Comparison of ENCODE assay signal across 13 cellular contexts in genomic region chr9:9920425-9920824, GRCh38.
A peak's percentile ranks its signal among the peaks of the same experiment; 100 is the strongest.
DNase-seq lines count a peak whose midpoint lies in the region; ATAC-seq and TF ChIP-seq lines count a peak whose summit lies in the region.
"Had no signal": no experiment of that assay in that cellular context is flagged by ENCODE, and none has a peak within 500 bp of the region (broad histone marks: within the 10 kb centered on the region; RNA-seq: fewer than 3 reads in every experiment).

No MANE protein-coding gene starts in this region.

- H3K4me1 ChIP-seq in DOHH2 (ENCODE audit: control insufficient read depth, low read length) (no peaks in the 10 kb centered on the region), mesendoderm (ENCODE audit: control insufficient read depth, low read depth, low read length) (no peaks in the 10 kb centered on the region)
- H3K4me1 ChIP-seq: BE2C, SJSA1, upper lobe of right lung had no signal

- no peak overlapping the region for H2BK120ac ChIP-seq in mesendoderm (ENCODE audit: low read depth, low read length)

- no peak overlapping the region for H3K56ac ChIP-seq in mesendoderm (ENCODE audit: low read length)

- TF ChIP-seq CTCF in DOHH2 (IDR thresholded peaks at IDR 0.05; ENCODE audit: low read depth, low read length, poor library complexity, severe bottlenecking) (peak; percentile 39), WTC11 (IDR thresholded peaks at IDR 0.05) (0 out of 2 replicates have a peak, but pooled peaks have one; percentile 26), CD14-positive monocyte (IDR thresholded peaks at IDR 0.05) (no peak)

- whole genome bisulfite sequencing in mesendoderm (ENCODE audit: extremely low coverage, insufficient coverage, low lambda C conversion rate) = no CpG with 5 or more reads among the region's 3 CpGs

- no peaks in the 10 kb centered on the region for H3K79me2 ChIP-seq in DOHH2 (ENCODE audit: control insufficient read depth, low read length)
- no peaks in the 10 kb centered on the region for H3K79me2 ChIP-seq in mesendoderm (ENCODE audit: control insufficient read depth, insufficient read depth, low read length)

- H3K23ac ChIP-seq in mesendoderm (ENCODE audit: low read length) = no peak overlapping the region

- H4K8ac ChIP-seq in mesendoderm (ENCODE audit: low read depth, low read length) = no peak overlapping the region

- H4K5ac ChIP-seq in mesendoderm (ENCODE audit: low read length) = no peak overlapping the region

- H3K9me2 ChIP-seq in DOHH2 (replicated peaks; ENCODE audit: control insufficient read depth, low read length) = no peaks in the 10 kb centered on the region

- H3K4me2 ChIP-seq in DOHH2 (ENCODE audit: low read length) (no peak overlapping the region), mesendoderm (ENCODE audit: low read length) (no peak overlapping the region)

- H4K20me1 ChIP-seq in DOHH2 (ENCODE audit: control insufficient read depth, insufficient read depth, low read depth, low read length) = no peaks in the 10 kb centered on the region

- no peaks in the 10 kb centered on the region for H3K79me1 ChIP-seq in mesendoderm (ENCODE audit: low read length)

- H3K4me3 Mint-ChIP-seq in WTC11 = no peak overlapping the region
- H3K4me3 Mint-ChIP-seq in CD14-positive monocyte = no peak overlapping the region

- peaks cover 3% of the 10 kb centered on the region; the same call in 1 of the 2 replicates for H3K36me3 Mint-ChIP-seq in WTC11
- H3K36me3 Mint-ChIP-seq in CD14-positive monocyte = no peaks in the 10 kb centered on the region

- H2AK5ac ChIP-seq in mesendoderm (ENCODE audit: low read length) = no peak overlapping the region

- H3K27me3 Mint-ChIP-seq in WTC11 (ENCODE audit: low read depth) (no peaks in the 10 kb centered on the region), CD14-positive monocyte (ENCODE audit: low read depth in 3 of 3) (peaks cover 0 to 2% (median 2%) of the 10 kb centered on the region in 3 donors)

- no peak overlapping the region for H2BK5ac ChIP-seq in mesendoderm (ENCODE audit: low read length)

- H3K9me3 ChIP-seq in DOHH2 (ENCODE audit: control insufficient read depth, insufficient read depth, low read length) = no peaks in the 10 kb centered on the region
- H3K9me3 ChIP-seq: BE2C, SJSA1, upper lobe of right lung had no signal

- no peak overlapping the region for H3K4me3 ChIP-seq in DOHH2 (ENCODE audit: low read length)
- no peak overlapping the region for H3K4me3 ChIP-seq in mesendoderm (ENCODE audit: low read length)
- H3K4me3 ChIP-seq: SJSA1, upper lobe of right lung had no signal

- CTCF ChIA-PET in WTC11 (lab: Charles Lee) = interaction anchor here (1.0 to 3.6 kb wide), 9 partner anchors 10 to 542 kb away, joined by 3 to 35 read pairs (median 4); no protein-coding TSS in a partner anchor

- H3K4me1 Mint-ChIP-seq in WTC11 (peaks cover 10% of the 10 kb centered on the region), CD14-positive monocyte (peaks cover 6% of the 10 kb centered on the region)

- peaks cover 14% of the 10 kb centered on the region for H3K9me3 Mint-ChIP-seq in WTC11
- H3K9me3 Mint-ChIP-seq in CD14-positive monocyte = peaks cover 0 to 7% (median 4%) of the 10 kb centered on the region in 7 donors

- no peak overlapping the region for H2BK15ac ChIP-seq in mesendoderm (replicated peaks; ENCODE audit: low read depth)

- H3K4ac ChIP-seq in mesendoderm (ENCODE audit: low read depth, low read length) = no peak overlapping the region

- H3K27me3 ChIP-seq in DOHH2 (ENCODE audit: control insufficient read depth, low read length) = no peaks in the 10 kb centered on the region
- no peaks in the 10 kb centered on the region for H3K27me3 ChIP-seq in mesendoderm (ENCODE audit: insufficient read depth, low read length, poor library complexity)
- H3K27me3 ChIP-seq: BE2C, SJSA1, upper lobe of right lung had no signal

- no peak overlapping the region for H3K9ac ChIP-seq in mesendoderm (ENCODE audit: low read length)

- no peak overlapping the region for H3K18ac ChIP-seq in mesendoderm (ENCODE audit: low read length)

- H3K36me3 ChIP-seq in DOHH2 (ENCODE audit: control insufficient read depth, low read length) = no peaks in the 10 kb centered on the region
- no peaks in the 10 kb centered on the region for H3K36me3 ChIP-seq in mesendoderm (ENCODE audit: control insufficient read depth, insufficient read depth, low read length)
- H3K36me3 ChIP-seq: BE2C, SJSA1, upper lobe of right lung had no signal

- H3K27ac ChIP-seq in DOHH2 (ENCODE audit: low read depth, low read length) (no peak overlapping the region), mesendoderm (ENCODE audit: low read depth, low read length) (no peak overlapping the region)
- H3K27ac ChIP-seq: SJSA1, upper lobe of right lung had no signal

- intact Hi-C loops in CD14-positive monocyte (cut with micrococcal nuclease) = no loop called here

- peak; percentile 27 for DNase-seq in NAMALWA (ENCODE audit: low spot score)
- DNase-seq in WTC11 (ENCODE audit: low spot score) = no peak
- peak; percentile 42 for DNase-seq in mesendoderm
- DNase-seq in CD14-positive monocyte (ENCODE audit: low spot score) = no peak
- no peak for DNase-seq in amniotic stem cell (lab: John Stamatoyannopoulos, UW)
- no peak for DNase-seq in NCI-H2196 (lab: John Stamatoyannopoulos, UW; ENCODE audit: unreplicated experiment)
- DNase-seq: BE2C; EL; stimulated activated CD4-positive, alpha-beta T cell treated with anti-CD3 and anti-CD28 coated beads, Interleukin-1b, Interleukin-23, amount 100 ng/mL, for 48 hours; upper lobe of right lung had no signal

- no peak overlapping the region for H3K27ac Mint-ChIP-seq in WTC11
- H3K27ac Mint-ChIP-seq in CD14-positive monocyte = no peak overlapping the region

- ATAC-seq in WTC11 = peak; percentile 90
- ATAC-seq in GM19455 (IDR thresholded peaks at IDR 0.05; ENCODE audit: unreplicated experiment) = no peak
- ATAC-seq: upper lobe of right lung had no signal

- POLR2A ChIA-PET in WTC11 (lab: Charles Lee) = no interaction called here

- 0 out of 2 replicates have a peak, but pooled peaks cover 2% of the 10 kb centered on the region for H3F3A ChIP-seq in DOHH2 (ENCODE audit: control insufficient read depth, insufficient read depth)

TF ChIP-seq in WTC11, 78 proteins besides CTCF, POLR2A, EP300 and RAD21 (continues in another document):
- TF ChIP-seq CREB1 (CRISPR knock-in tag; IDR thresholded peaks at IDR 0.05) (no peak), STAT6 (CRISPR knock-in tag; conservative IDR thresholded peaks at IDR 0.05; ENCODE audit: low read depth) (no peak), CREM (CRISPR knock-in tag; IDR thresholded peaks at IDR 0.05) (no peak), MXD4 (CRISPR knock-in tag; IDR thresholded peaks at IDR 0.05; ENCODE audit: borderline replicate concordance) (no peak), OVOL2 (CRISPR knock-in tag; IDR thresholded peaks at IDR 0.05; ENCODE audit: borderline replicate concordance) (no peak), ATF2 (CRISPR knock-in tag; IDR thresholded peaks at IDR 0.05; ENCODE audit: borderline replicate concordance, low read depth) (no peak)

Comparison
In these comparisons a context has a peak if more than half of its experiments do, and no peak if none do; other contexts are left out.
1. DNase-seq: peak in NAMALWA (single experiment) and mesendoderm (single experiment); none in WTC11 (single experiment), CD14-positive monocyte (single experiment), amniotic stem cell (single experiment) and NCI-H2196 (single experiment).